Comparison of ENCODE assay signal across 14 cellular contexts in the genomic region with DNA sequence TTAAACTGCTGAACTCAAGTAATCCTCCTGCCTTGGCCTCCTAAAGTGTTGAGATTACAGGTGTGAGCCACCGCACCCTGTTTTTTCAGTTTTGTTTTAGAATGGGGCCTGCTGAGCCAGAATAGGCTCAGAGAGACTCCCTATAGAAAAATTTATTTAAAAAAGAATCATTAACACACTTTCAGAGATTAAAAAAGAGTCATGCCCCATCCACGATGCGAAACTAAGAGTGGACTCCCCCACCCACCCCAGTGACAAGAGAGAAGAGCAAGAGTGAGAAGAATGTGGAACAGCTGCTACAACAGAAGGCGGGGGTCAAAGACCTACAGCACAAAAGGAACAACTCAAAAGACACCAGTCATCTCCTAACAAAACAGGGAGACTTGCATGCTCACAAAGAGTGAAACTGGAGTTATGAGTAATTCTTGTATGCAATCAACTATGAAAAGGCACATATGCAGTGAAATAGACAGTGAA. TPM values are rescaled to one million over a fixed set of nuclear protein-coding genes. Genes with fewer than 3 reads are reported as not detected.
DNase-seq lines count a peak whose midpoint lies in the region; ATAC-seq lines count a peak whose summit lies in the region.
"Had no signal": no experiment of that assay in that cellular context is flagged by ENCODE, and none has a peak within 500 bp of the region (broad histone marks: within the 10 kb centered on the region; RNA-seq: fewer than 3 reads in every experiment).

No MANE protein-coding gene starts in this region.

- ATAC-seq in HG02610 (IDR thresholded peaks at IDR 0.05; ENCODE audit: unreplicated experiment) (peak; percentile 98), HG03575 (IDR thresholded peaks at IDR 0.05; ENCODE audit: extremely low read depth, insufficient number of reproducible peaks, low FRiP score, unreplicated experiment) (peak; percentile 94)
- ATAC-seq in stimulated activated effector memory CD8-positive, alpha-beta T cell treated with anti-CD3 and anti-CD28 coated beads, Interleukin-12 subunit alpha, Interleukin-12 subunit beta, amount 100 ng/mL, for 72 hours, result peak; percentile 98
- ATAC-seq: HCT116, left colon had no signal

- H3K27ac Mint-ChIP-seq in activated naive CD4-positive, alpha-beta T cell treated with anti-CD3 and anti-CD28 coated beads for 36 hours, result peak overlapping the region; percentile 54
- H3K27ac Mint-ChIP-seq in stimulated activated effector memory CD8-positive, alpha-beta T cell treated with anti-CD3 and anti-CD28 coated beads, Interleukin-12 subunit alpha, Interleukin-12 subunit beta, amount 100 ng/mL, for 72 hours, result peak overlapping the region; percentile 55

- no peaks in the 10 kb centered on the region for H3K36me3 Mint-ChIP-seq in activated naive CD4-positive, alpha-beta T cell treated with anti-CD3 and anti-CD28 coated beads for 36 hours (ENCODE audit: low read depth)
- H3K36me3 Mint-ChIP-seq in stimulated activated effector memory CD8-positive, alpha-beta T cell treated with anti-CD3 and anti-CD28 coated beads, Interleukin-12 subunit alpha, Interleukin-12 subunit beta, amount 100 ng/mL, for 72 hours, result peaks cover 4% of the 10 kb centered on the region

- intact Hi-C loops in activated naive CD4-positive, alpha-beta T cell treated with anti-CD3 and anti-CD28 coated beads for 36 hours (cut with micrococcal nuclease), result loop anchor here (1.0 to 2.0 kb wide), 3 partner anchors 47 to 185 kb away; a partner anchor contains a TSS

- CTCF ChIA-PET in activated naive CD4-positive, alpha-beta T cell treated with anti-CD3 and anti-CD28 coated beads for 36 hours (lab: Charles Lee), result interaction anchor here (0.7 to 1.4 kb wide), 3 partner anchors 13 to 204 kb away, joined by 3 to 7 read pairs (median 3); no protein-coding TSS in a partner anchor

- no peak overlapping the region for H3K4me3 Mint-ChIP-seq in activated naive CD4-positive, alpha-beta T cell treated with anti-CD3 and anti-CD28 coated beads for 36 hours
- H3K4me3 Mint-ChIP-seq in stimulated activated effector memory CD8-positive, alpha-beta T cell treated with anti-CD3 and anti-CD28 coated beads, Interleukin-12 subunit alpha, Interleukin-12 subunit beta, amount 100 ng/mL, for 72 hours, result peak overlapping the region; percentile 14

- DNase-seq in activated naive CD4-positive, alpha-beta T cell treated with anti-CD3 and anti-CD28 coated beads for 36 hours, result peak; percentile 64
- DNase-seq in activated naive CD4-positive, alpha-beta T cell (lab: John Stamatoyannopoulos, UW), result no peak
- peak in 1 of 2 donors; percentile 70 for DNase-seq in stimulated activated effector memory CD8-positive, alpha-beta T cell treated with anti-CD3 and anti-CD28 coated beads, Interleukin-12 subunit alpha, Interleukin-12 subunit beta, amount 100 ng/mL, for 72 hours (ENCODE audit: low spot score in 2 of 2)
- DNase-seq in NCI-H2196 (lab: John Stamatoyannopoulos, UW; ENCODE audit: unreplicated experiment) (no peak), DMS53 treated with DMSO at 0.1 percent for 48 hours (lab: John Stamatoyannopoulos, UW; ENCODE audit: unreplicated experiment) (no peak), DMS79 treated with DMSO at 0.1 percent for 48 hours (lab: John Stamatoyannopoulos, UW) (no peak)
- DNase-seq: AML-193; effector CD4-positive, alpha-beta T cell; left colon; NCI-H82; spleen had no signal

- peaks cover 7% of the 10 kb centered on the region for H3K4me1 Mint-ChIP-seq in activated naive CD4-positive, alpha-beta T cell treated with anti-CD3 and anti-CD28 coated beads for 36 hours (ENCODE audit: low read depth)
- H3K4me1 Mint-ChIP-seq in stimulated activated effector memory CD8-positive, alpha-beta T cell treated with anti-CD3 and anti-CD28 coated beads, Interleukin-12 subunit alpha, Interleukin-12 subunit beta, amount 100 ng/mL, for 72 hours, result peaks cover 9% of the 10 kb centered on the region

- no peaks in the 10 kb centered on the region for H3K27me3 Mint-ChIP-seq in activated naive CD4-positive, alpha-beta T cell treated with anti-CD3 and anti-CD28 coated beads for 36 hours (ENCODE audit: low read depth)

- no peaks in the 10 kb centered on the region for H3K9me3 Mint-ChIP-seq in activated naive CD4-positive, alpha-beta T cell treated with anti-CD3 and anti-CD28 coated beads for 36 hours
- H3K9me3 Mint-ChIP-seq in stimulated activated effector memory CD8-positive, alpha-beta T cell treated with anti-CD3 and anti-CD28 coated beads, Interleukin-12 subunit alpha, Interleukin-12 subunit beta, amount 100 ng/mL, for 72 hours, result no peaks in the 10 kb centered on the region

RNA-seq across cellular contexts. Expression of a gene that starts 47.2 kb away (rescaled TPM):
- 1 to 10 TPM; 1.7 to 1.9 TPM for total RNA-seq in activated naive CD4-positive, alpha-beta T cell treated with anti-CD3 and anti-CD28 coated beads for 36 hours
